In genomic region chr5:128091579-128091978, GRCh38 we compare ENCODE assay signal across 36 cellular contexts.
"Had no signal": no experiment of that assay in that cellular context is flagged by ENCODE, and none has a peak within 500 bp of the region (broad histone marks: within the 10 kb centered on the region; RNA-seq: fewer than 3 reads in every experiment).

No MANE protein-coding gene starts in this region.

- DNase-seq: activated B cell treated with CpG ODN at 0.5 μM for 24 hours; activated CD4-positive, alpha-beta memory T cell treated with anti-CD3 and anti-CD28 coated beads for 36 hours; activated CD4-positive, alpha-beta T cell treated with anti-CD3 and anti-CD28 coated beads for 4 hours; activated CD4-positive, alpha-beta T cell treated with anti-CD3 and anti-CD28 coated beads, Interleukin-2, amount 10 ng/mL, durations not matched to agents 24 days and 14 days; activated CD4-positive, alpha-beta T cell treated with anti-CD3 and anti-CD28 coated beads, Interleukin-2, amount 50 U/mL, for 1 hour; activated CD4-positive, alpha-beta T cell treated with anti-CD3 and anti-CD28 coated beads, Interleukin-2, amount 50 U/mL, for 4 hours; activated CD4-positive, CD25-positive, alpha-beta regulatory T cell treated with anti-CD3 and anti-CD28 coated beads, Interleukin-2, amount 50 U/mL, for 72 hours; activated CD8-positive, alpha-beta memory T cell treated with anti-CD3 and anti-CD28 coated beads, Interleukin-2, amount 50 U/mL, for 4 hours; activated CD8-positive, alpha-beta T cell treated with anti-CD3 and anti-CD28 coated beads for 36 hours; activated effector memory CD4-positive, alpha-beta T cell treated with anti-CD3 and anti-CD28 coated beads, Interleukin-2, amount 50 U/mL, for 16 hours; activated naive CD4-positive, alpha-beta T cell treated with anti-CD3 and anti-CD28 coated beads, Interleukin-2, amount 10 ng/mL, durations not matched to agents 7 days and 5 days; activated naive CD4-positive, alpha-beta T cell treated with Interleukin-2 at 50 U/mL for 16 hours; activated naive CD8-positive, alpha-beta T cell treated with anti-CD3 and anti-CD28 coated beads, Interleukin-2, amount 10 ng/mL, durations not matched to agents 7 days and 5 days; activated naive CD8-positive, alpha-beta T cell treated with anti-CD3 and anti-CD28 coated beads, Interleukin-2, amount 50 U/mL, for 24 hours; activated T-cell treated with anti-CD3 and anti-CD28 coated beads for 4 hours; activated T-cell treated with anti-CD3 and anti-CD28 coated beads, Interleukin-2, amount 50 U/mL, for 1 hour; activated T-cell treated with anti-CD3 and anti-CD28 coated beads, Interleukin-2, amount 50 U/mL, for 4 hours; activated T-cell treated with anti-CD3 and anti-CD28 coated beads, Interleukin-2, amount 50 U/mL, for 72 hours; amygdala; anterior cingulate cortex; caudate nucleus; cerebellar nuclear complex; T-helper 1 cell; T-helper 2 cell; T-helper 9 cell had no signal

- H3K4me3 ChIP-seq: ascending aorta, cardiac muscle cell had no signal

- H3K27ac ChIP-seq: ascending aorta, cardiac muscle cell, VCaP had no signal

- H3K27me3 ChIP-seq: ascending aorta, cardiac muscle cell had no signal

- H3K27me3 Mint-ChIP-seq: activated B cell treated with CpG ODN at 0.5 μM for 24 hours; activated CD4-positive, alpha-beta memory T cell treated with anti-CD3 and anti-CD28 coated beads for 36 hours; activated CD4-positive, alpha-beta T cell treated with anti-CD3 and anti-CD28 coated beads, Interleukin-2, amount 10 ng/mL, durations not matched to agents 24 days and 14 days; activated CD8-positive, alpha-beta T cell treated with anti-CD3 and anti-CD28 coated beads for 36 hours; activated naive CD4-positive, alpha-beta T cell treated with anti-CD3 and anti-CD28 coated beads, Interleukin-2, amount 10 ng/mL, durations not matched to agents 7 days and 5 days; activated naive CD4-positive, alpha-beta T cell treated with anti-CD3 and anti-CD28 coated beads, Interleukin-2, amount 50 U/mL, for 24 hours; activated naive CD8-positive, alpha-beta T cell; activated naive CD8-positive, alpha-beta T cell treated with anti-CD3 and anti-CD28 coated beads, Interleukin-2, amount 10 ng/mL, durations not matched to agents 7 days and 5 days; activated naive CD8-positive, alpha-beta T cell treated with anti-CD3 and anti-CD28 coated beads, Interleukin-2, amount 50 U/mL, for 24 hours; activated T-helper 17 cell treated with anti-CD3 and anti-CD28 coated beads, Interleukin-2, amount 50 U/mL, for 72 hours; central memory CD8-positive, alpha-beta T cell had no signal

- H3K27ac Mint-ChIP-seq: activated B cell treated with CpG ODN at 0.5 μM for 24 hours; activated CD4-positive, alpha-beta memory T cell treated with anti-CD3 and anti-CD28 coated beads for 36 hours; activated CD4-positive, alpha-beta T cell treated with anti-CD3 and anti-CD28 coated beads, Interleukin-2, amount 10 ng/mL, durations not matched to agents 24 days and 14 days; activated CD8-positive, alpha-beta T cell treated with anti-CD3 and anti-CD28 coated beads for 36 hours; activated naive CD4-positive, alpha-beta T cell treated with anti-CD3 and anti-CD28 coated beads, Interleukin-2, amount 10 ng/mL, durations not matched to agents 7 days and 5 days; activated naive CD4-positive, alpha-beta T cell treated with anti-CD3 and anti-CD28 coated beads, Interleukin-2, amount 50 U/mL, for 24 hours; activated naive CD8-positive, alpha-beta T cell; activated naive CD8-positive, alpha-beta T cell treated with anti-CD3 and anti-CD28 coated beads, Interleukin-2, amount 10 ng/mL, durations not matched to agents 7 days and 5 days; activated naive CD8-positive, alpha-beta T cell treated with anti-CD3 and anti-CD28 coated beads, Interleukin-2, amount 50 U/mL, for 24 hours; activated T-cell treated with anti-CD3 and anti-CD28 coated beads, Interleukin-2, amount 50 U/mL, for 72 hours; activated T-helper 1 cell treated with anti-CD3 and anti-CD28 coated beads, Interleukin-12 subunit alpha, Interleukin-12 subunit beta, Interleukin-2, Interleukin-4 antibody, amounts not matched to agents 30 ng/mL and 10 ng/mL and 1 ng/mL, durations not matched to agents 14 hours and 24 hours and 36 hours; activated T-helper 17 cell treated with anti-CD3 and anti-CD28 coated beads, Interleukin-2, amount 50 U/mL, for 72 hours; brain; T-helper 1 cell treated with Interleukin-12 subunit alpha and Interleukin-12 subunit beta and Interleukin-4 antibody, amounts not matched to agents 30 μg/mL and 1 μg/mL, for 36 hours; T-helper 2 cell treated with Interferon-gamma antibody and Interleukin-4, amounts not matched to agents 5 μg/mL and 100 μg/mL, for 36 hours had no signal

- H3K4me1 ChIP-seq: ascending aorta had no signal

- H3K4me3 Mint-ChIP-seq: activated B cell treated with CpG ODN at 0.5 μM for 24 hours; activated CD4-positive, alpha-beta memory T cell treated with anti-CD3 and anti-CD28 coated beads for 36 hours; activated CD4-positive, alpha-beta T cell treated with anti-CD3 and anti-CD28 coated beads, Interleukin-2, amount 10 ng/mL, durations not matched to agents 24 days and 14 days; activated CD8-positive, alpha-beta T cell treated with anti-CD3 and anti-CD28 coated beads for 36 hours; activated naive CD4-positive, alpha-beta T cell treated with anti-CD3 and anti-CD28 coated beads, Interleukin-2, amount 10 ng/mL, durations not matched to agents 7 days and 5 days; activated naive CD4-positive, alpha-beta T cell treated with anti-CD3 and anti-CD28 coated beads, Interleukin-2, amount 50 U/mL, for 24 hours; activated naive CD8-positive, alpha-beta T cell; activated naive CD8-positive, alpha-beta T cell treated with anti-CD3 and anti-CD28 coated beads, Interleukin-2, amount 10 ng/mL, durations not matched to agents 7 days and 5 days; activated naive CD8-positive, alpha-beta T cell treated with anti-CD3 and anti-CD28 coated beads, Interleukin-2, amount 50 U/mL, for 24 hours; activated T-cell treated with anti-CD3 and anti-CD28 coated beads, Interleukin-2, amount 50 U/mL, for 4 hours; activated T-cell treated with anti-CD3 and anti-CD28 coated beads, Interleukin-2, amount 50 U/mL, for 72 hours; activated T-helper 1 cell treated with anti-CD3 and anti-CD28 coated beads, Interleukin-12 subunit alpha, Interleukin-12 subunit beta, Interleukin-2, Interleukin-4 antibody, amounts not matched to agents 30 ng/mL and 10 ng/mL and 1 ng/mL, durations not matched to agents 14 hours and 24 hours and 36 hours; activated T-helper 17 cell treated with anti-CD3 and anti-CD28 coated beads, Interleukin-2, amount 50 U/mL, for 72 hours; central memory CD8-positive, alpha-beta T cell; T-helper 1 cell treated with Interleukin-12 subunit alpha and Interleukin-12 subunit beta and Interleukin-4 antibody, amounts not matched to agents 30 μg/mL and 1 μg/mL, for 36 hours; T-helper 2 cell treated with Interferon-gamma antibody and Interleukin-4, amounts not matched to agents 5 μg/mL and 100 μg/mL, for 36 hours had no signal

- H3K9me3 Mint-ChIP-seq: activated T-helper 17 cell treated with anti-CD3 and anti-CD28 coated beads, Interleukin-2, amount 50 U/mL, for 72 hours; central memory CD8-positive, alpha-beta T cell had no signal

- H3K36me3 ChIP-seq: ascending aorta, cardiac muscle cell had no signal

- ATAC-seq: activated CD8-positive, alpha-beta T cell treated with anti-CD3 and anti-CD28 coated beads for 36 hours; activated naive CD8-positive, alpha-beta T cell treated with anti-CD3 and anti-CD28 coated beads, Interleukin-2, amount 50 U/mL, for 24 hours; activated T-cell treated with anti-CD3 and anti-CD28 coated beads, Interleukin-2, amount 50 U/mL, for 4 hours; activated T-cell treated with anti-CD3 and anti-CD28 coated beads, Interleukin-2, amount 50 U/mL, for 72 hours; activated T-helper 17 cell treated with anti-CD3 and anti-CD28 coated beads, Interleukin-2, amount 50 U/mL, for 72 hours had no signal
